Comparison of ENCODE assay signal across 19 cellular contexts in the genomic region with DNA sequence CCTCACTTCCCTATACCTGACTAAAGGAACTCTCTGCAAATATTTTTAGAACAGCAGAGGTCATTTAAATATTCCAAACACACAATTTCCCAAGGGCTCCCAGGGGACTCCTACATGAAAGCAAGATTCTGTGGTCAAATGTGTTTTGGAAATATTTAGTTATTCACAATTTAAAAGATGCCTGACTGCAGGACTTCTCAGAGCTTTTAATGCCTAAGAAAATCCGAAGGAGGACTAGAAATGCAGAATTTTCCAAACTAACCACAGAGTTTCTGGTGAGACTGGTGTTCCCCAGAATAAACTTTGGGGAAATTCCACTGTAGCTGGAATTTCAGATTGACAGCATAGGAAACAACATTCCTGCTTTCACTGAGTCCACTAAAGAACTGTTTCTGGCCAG.
DNase-seq lines count a peak whose midpoint lies in the region; ATAC-seq and TF ChIP-seq lines count a peak whose summit lies in the region.
"Had no signal": no experiment of that assay in that cellular context is flagged by ENCODE, and none has a peak within 500 bp of the region (broad histone marks: within the 10 kb centered on the region; RNA-seq: fewer than 3 reads in every experiment).

No MANE protein-coding gene starts in this region.

- no peak overlapping the region for H3K9ac ChIP-seq in mammary epithelial cell (ENCODE audit: insufficient read depth, low read length)
- H3K9ac ChIP-seq: KMS-11 had no signal

- H3K27me3 ChIP-seq in mammary epithelial cell (ENCODE audit: insufficient read depth, low read length) (no peaks in the 10 kb centered on the region), breast epithelium (no peaks in the 10 kb centered on the region), Panc1 (ENCODE audit: control insufficient read depth, insufficient read depth, low read length) (no peaks in the 10 kb centered on the region), esophagus muscularis mucosa (no peaks in the 10 kb centered on the region)
- H3K27me3 ChIP-seq: Peyer's patch had no signal

- dilution Hi-C loops in mammary epithelial cell (cut with HindIII; ENCODE audit: low sequenced_read_pairs) = no loop called here

- no peak for ATAC-seq in Panc1
- peak; percentile 36 to 57 for ATAC-seq in stimulated activated naive B cell treated with anti-CD40 and anti-IgM and Interleukin-4, amounts not matched to agents 10 μg/mL and 1 μg/mL and 100 μg/mL, for 72 hours (replicated peaks)

- H3K4me3 Mint-ChIP-seq in stimulated activated naive B cell treated with anti-CD40 and anti-IgM and Interleukin-4, amounts not matched to agents 10 μg/mL and 1 μg/mL and 100 μg/mL, for 72 hours = no peak overlapping the region
- H3K4me3 Mint-ChIP-seq: CD14-positive monocyte had no signal

- DNase-seq in mammary epithelial cell = peak; percentile 67
- no peak for DNase-seq in breast epithelium (ENCODE audit: low spot score in 2 of 2)
- DNase-seq in Panc1 (ENCODE audit: low read depth, low spot score) = no peak
- peak; percentile 8 for DNase-seq in fibroblast of pulmonary artery (ENCODE audit: low read depth)
- no peak for DNase-seq in stimulated activated naive B cell treated with anti-CD40 and anti-IgM and Interleukin-4, amounts not matched to agents 10 μg/mL and 1 μg/mL and 100 μg/mL, for 72 hours
- no peak for DNase-seq in esophagus muscularis mucosa (ENCODE audit: extremely low spot score)
- no peak for DNase-seq in ACHN
- no peak for DNase-seq in OCI-M1 (lab: John Stamatoyannopoulos, UW)
- DNase-seq: GDM1, GOT3, HCEC 1CT, NCI-H1417, NCI-H1694 treated with DMSO at 0.1 percent for 48 hours, NCI-H2107, NCI-H748 treated with DMSO at 0.1 percent for 48 hours, Peyer's patch had no signal

- no peaks in the 10 kb centered on the region for H3K79me2 ChIP-seq in mammary epithelial cell (ENCODE audit: insufficient read depth, low read length)

- H3K4me1 ChIP-seq in mammary epithelial cell (ENCODE audit: insufficient read depth, low read length) = no peaks in the 10 kb centered on the region
- no peaks in the 10 kb centered on the region for H3K4me1 ChIP-seq in breast epithelium
- H3K4me1 ChIP-seq in Panc1 (ENCODE audit: control insufficient read depth, insufficient read depth, low read length) = no peaks in the 10 kb centered on the region
- no peaks in the 10 kb centered on the region for H3K4me1 ChIP-seq in esophagus muscularis mucosa
- H3K4me1 ChIP-seq: Peyer's patch had no signal

- H3K27me3 Mint-ChIP-seq in stimulated activated naive B cell treated with anti-CD40 and anti-IgM and Interleukin-4, amounts not matched to agents 10 μg/mL and 1 μg/mL and 100 μg/mL, for 72 hours = no peaks in the 10 kb centered on the region

- CTCF ChIA-PET in mammary epithelial cell (lab: Charles Lee; ENCODE audit: low non-redundant PET) = no interaction called here
- CTCF ChIA-PET in Panc1 (lab: Charles Lee) = no interaction called here

- H3K36me3 ChIP-seq in mammary epithelial cell (ENCODE audit: insufficient read depth, low read length) (no peaks in the 10 kb centered on the region), breast epithelium (no peaks in the 10 kb centered on the region), Panc1 (ENCODE audit: control insufficient read depth, insufficient read depth, low read length) (no peaks in the 10 kb centered on the region), esophagus muscularis mucosa (no peaks in the 10 kb centered on the region)
- H3K36me3 ChIP-seq: Peyer's patch had no signal

- H3K27ac Mint-ChIP-seq in stimulated activated naive B cell treated with anti-CD40 and anti-IgM and Interleukin-4, amounts not matched to agents 10 μg/mL and 1 μg/mL and 100 μg/mL, for 72 hours = no peak overlapping the region

- TF ChIP-seq CTCF in mammary epithelial cell (conservative IDR thresholded peaks at IDR 0.05 in 1 of 2, IDR thresholded peaks at IDR 0.05 in 1 of 2; ENCODE audit: extremely low read depth in 1 of 2, insufficient read depth in 1 of 2, low read depth in 1 of 2, low read length in 2 of 2) = no peak
- no peak for TF ChIP-seq CTCF in breast epithelium (IDR thresholded peaks at IDR 0.05)
- TF ChIP-seq CTCF in Panc1 (IDR thresholded peaks at IDR 0.05) = no peak
- no peak for TF ChIP-seq CTCF in fibroblast of pulmonary artery (IDR thresholded peaks at IDR 0.05; ENCODE audit: low read length, missing control alignments)
- no peak for TF ChIP-seq CTCF in esophagus muscularis mucosa (IDR thresholded peaks at IDR 0.05)

- no peak overlapping the region for H3K27ac ChIP-seq in mammary epithelial cell (ENCODE audit: insufficient read depth, low read depth, low read length)
- H3K27ac ChIP-seq in breast epithelium = no peak overlapping the region
- peak overlapping the region; percentile 14; the same call in 1 of the 2 replicates for H3K27ac ChIP-seq in Panc1 (ENCODE audit: low read length)
- H3K27ac ChIP-seq in esophagus muscularis mucosa (replicated peaks in 1 of 4) = no peak overlapping the region
- H3K27ac ChIP-seq: 22Rv1, KMS-11, Peyer's patch had no signal

- H3K4me3 ChIP-seq in mammary epithelial cell (replicated peaks in 1 of 3; ENCODE audit: insufficient read depth in 1 of 3, low read depth in 2 of 3, low read length in 3 of 3) (no peak overlapping the region), breast epithelium (no peak overlapping the region), Panc1 (ENCODE audit: low read depth in 2 of 2, low read length in 2 of 2) (no peak overlapping the region), fibroblast of pulmonary artery (replicated peaks; ENCODE audit: low read depth, low read length) (no peak overlapping the region), esophagus muscularis mucosa (no peak overlapping the region)
- H3K4me3 ChIP-seq: Peyer's patch had no signal

- peaks cover 6 to 15% of the 10 kb centered on the region in 2 donors for H3K4me1 Mint-ChIP-seq in stimulated activated naive B cell treated with anti-CD40 and anti-IgM and Interleukin-4, amounts not matched to agents 10 μg/mL and 1 μg/mL and 100 μg/mL, for 72 hours

- H3K9me3 ChIP-seq in mammary epithelial cell (replicated peaks; ENCODE audit: insufficient read depth, low read length) (peaks cover 3% of the 10 kb centered on the region), breast epithelium (peaks cover 0 to 3% of the 10 kb centered on the region in 2 donors), Panc1 (ENCODE audit: control insufficient read depth, insufficient read depth, low read depth, low read length) (peaks cover 6% of the 10 kb centered on the region; the same call in 1 of the 2 replicates), esophagus muscularis mucosa (peaks cover 0 to 9% (median 4%) of the 10 kb centered on the region in 4 donors)

- intact Hi-C loops in mammary epithelial cell (cut with micrococcal nuclease) = no loop called here
- intact Hi-C loops in breast epithelium (cut with DNase I; ENCODE audit: low total_unique reads) = no loop called here
- intact Hi-C loops in Panc1 (cut with micrococcal nuclease; ENCODE audit: unreplicated experiment) = no loop called here
- intact Hi-C loops in esophagus muscularis mucosa (cut with DNase I) = no loop called here

- H3K36me3 Mint-ChIP-seq in stimulated activated naive B cell treated with anti-CD40 and anti-IgM and Interleukin-4, amounts not matched to agents 10 μg/mL and 1 μg/mL and 100 μg/mL, for 72 hours = peaks cover 4 to 6% of the 10 kb centered on the region in 2 donors

- BruUV-seq in mammary epithelial cell (replicated peaks; lab: Mats Ljungman, UMichigan) (no TSS peak), Panc1 (replicated peaks; lab: Mats Ljungman, UMichigan) (no TSS peak)

- no peak overlapping the region for H3K4me2 ChIP-seq in mammary epithelial cell (ENCODE audit: insufficient read depth, low read depth, low read length)
- H3K4me2 ChIP-seq: KMS-11 had no signal

- H3K9me3 Mint-ChIP-seq in stimulated activated naive B cell treated with anti-CD40 and anti-IgM and Interleukin-4, amounts not matched to agents 10 μg/mL and 1 μg/mL and 100 μg/mL, for 72 hours = peaks cover 4 to 13% of the 10 kb centered on the region in 2 donors

- H4K20me1 ChIP-seq in mammary epithelial cell (ENCODE audit: insufficient read depth, low read length) = no peaks in the 10 kb centered on the region

- TF ChIP-seq POLR2A in breast epithelium (IDR thresholded peaks at IDR 0.05) = no peak
- no peak for TF ChIP-seq POLR2A in esophagus muscularis mucosa (IDR thresholded peaks at IDR 0.05; ENCODE audit: low read depth)

- in situ Hi-C loops in mammary epithelial cell (cut with MboI; ENCODE audit: low sequenced_read_pairs in 2 of 2) = no loop called here
- in situ Hi-C loops in Panc1 (cut with HindIII; ENCODE audit: low pct_unique_long_range_greater_than_20kb, low sequenced_read_pairs) = no loop called here
- in situ Hi-C loops in ACHN (cut with HindIII; ENCODE audit: low pct_ligation_motif_present, low pct_unique_long_range_greater_than_20kb, low sequenced_read_pairs) = no loop called here

- H2AFZ ChIP-seq in mammary epithelial cell (ENCODE audit: low read depth, low read length) = peak overlapping the region; percentile 59

- 47% methylated on average over 1 of the region's 1 CpG for WGBS in mammary epithelial cell (ENCODE audit: low coverage, missing lambda C conversion rate)
- WGBS in esophagus muscularis mucosa = 79% methylated on average over 1 of the region's 1 CpG

- POLR2A ChIA-PET in Panc1 (lab: Charles Lee) = no interaction called here

- TF ChIP-seq EP300 in esophagus muscularis mucosa (IDR thresholded peaks at IDR 0.05) = no peak

Comparison
In these comparisons a context has a peak if more than half of its experiments do, and no peak if none do; other contexts are left out.
1. DNase-seq: peak in mammary epithelial cell (single experiment) and fibroblast of pulmonary artery (single experiment); none in breast epithelium (0 of 2), Panc1 (single experiment), stimulated activated naive B cell treated with anti-CD40 and anti-IgM and Interleukin-4, amounts not matched to agents 10 μg/mL and 1 μg/mL and 100 μg/mL, for 72 hours (single experiment), esophagus muscularis mucosa (single experiment), ACHN (single experiment) and OCI-M1 (single experiment).